In the genomic region with DNA sequence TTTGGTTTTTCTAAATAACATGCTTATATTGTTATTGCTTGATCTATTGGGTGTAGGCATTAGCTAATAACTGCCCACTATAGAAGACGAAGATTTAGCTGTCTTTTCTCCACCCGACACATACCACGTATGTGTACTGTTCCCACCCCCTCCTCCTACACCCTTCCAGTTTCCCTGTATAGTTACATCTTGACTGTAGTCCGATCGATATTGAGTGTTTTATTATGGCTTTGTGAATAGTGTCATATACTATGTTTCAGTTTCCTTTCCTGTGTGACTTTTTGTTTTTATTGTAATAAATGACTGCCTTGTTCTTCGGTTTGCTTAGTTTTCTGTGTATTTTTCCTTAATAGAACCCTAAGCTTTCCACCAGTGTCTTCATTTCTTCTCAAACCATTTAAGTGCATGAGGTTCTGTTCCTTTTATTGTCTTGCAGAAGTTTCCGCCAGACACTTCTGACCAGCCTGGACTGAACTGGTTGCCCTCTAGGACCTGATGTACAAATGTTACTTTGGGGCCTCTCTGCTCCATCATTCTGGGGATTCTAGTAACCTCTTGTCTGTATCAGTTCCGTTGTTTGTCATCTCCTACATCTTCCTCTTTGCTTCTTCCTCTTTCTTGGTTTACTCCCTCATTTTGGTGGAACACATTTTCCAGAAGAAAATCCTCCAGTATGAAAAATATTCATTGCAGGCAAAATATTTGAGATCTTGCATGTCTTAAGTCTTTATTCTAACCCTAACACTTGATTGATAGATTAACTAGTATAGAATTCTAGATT, we compare ENCODE assay signal across 1 cellular context.
A peak's percentile ranks its signal among the peaks of the same experiment; 100 is the strongest.
TF ChIP-seq lines count a peak whose summit lies in the region.

No MANE protein-coding gene starts in this region.

TF ChIP-seq in GM12878, 131 proteins besides CTCF, POLR2A, EP300 and RAD21 (continued from another document and continues in another):
- TF ChIP-seq, protein P1, sequence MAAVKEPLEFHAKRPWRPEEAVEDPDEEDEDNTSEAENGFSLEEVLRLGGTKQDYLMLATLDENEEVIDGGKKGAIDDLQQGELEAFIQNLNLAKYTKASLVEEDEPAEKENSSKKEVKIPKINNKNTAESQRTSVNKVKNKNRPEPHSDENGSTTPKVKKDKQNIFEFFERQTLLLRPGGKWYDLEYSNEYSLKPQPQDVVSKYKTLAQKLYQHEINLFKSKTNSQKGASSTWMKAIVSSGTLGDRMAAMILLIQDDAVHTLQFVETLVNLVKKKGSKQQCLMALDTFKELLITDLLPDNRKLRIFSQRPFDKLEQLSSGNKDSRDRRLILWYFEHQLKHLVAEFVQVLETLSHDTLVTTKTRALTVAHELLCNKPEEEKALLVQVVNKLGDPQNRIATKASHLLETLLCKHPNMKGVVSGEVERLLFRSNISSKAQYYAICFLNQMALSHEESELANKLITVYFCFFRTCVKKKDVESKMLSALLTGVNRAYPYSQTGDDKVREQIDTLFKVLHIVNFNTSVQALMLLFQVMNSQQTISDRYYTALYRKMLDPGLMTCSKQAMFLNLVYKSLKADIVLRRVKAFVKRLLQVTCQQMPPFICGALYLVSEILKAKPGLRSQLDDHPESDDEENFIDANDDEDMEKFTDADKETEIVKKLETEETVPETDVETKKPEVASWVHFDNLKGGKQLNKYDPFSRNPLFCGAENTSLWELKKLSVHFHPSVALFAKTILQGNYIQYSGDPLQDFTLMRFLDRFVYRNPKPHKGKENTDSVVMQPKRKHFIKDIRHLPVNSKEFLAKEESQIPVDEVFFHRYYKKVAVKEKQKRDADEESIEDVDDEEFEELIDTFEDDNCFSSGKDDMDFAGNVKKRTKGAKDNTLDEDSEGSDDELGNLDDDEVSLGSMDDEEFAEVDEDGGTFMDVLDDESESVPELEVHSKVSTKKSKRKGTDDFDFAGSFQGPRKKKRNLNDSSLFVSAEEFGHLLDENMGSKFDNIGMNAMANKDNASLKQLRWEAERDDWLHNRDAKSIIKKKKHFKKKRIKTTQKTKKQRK (IDR thresholded peaks at IDR 0.05; ENCODE audit: low read depth, low read length) = no peak
- TF ChIP-seq PAX5 (IDR thresholded peaks at IDR 0.05; ENCODE audit: borderline replicate concordance, low read depth, low read length) (no peak), KAT2A (conservative IDR thresholded peaks at IDR 0.05; ENCODE audit: control insufficient read depth, low read depth, low read length) (no peak), BACH1 (IDR thresholded peaks at IDR 0.05; ENCODE audit: borderline replicate concordance) (no peak), ZNF207 (IDR thresholded peaks at IDR 0.05; ENCODE audit: borderline replicate concordance) (no peak), SIX5 (IDR thresholded peaks at IDR 0.05; ENCODE audit: low read depth, low read length, severe bottlenecking) (no peak), GABPA (IDR thresholded peaks at IDR 0.05; ENCODE audit: low read depth) (0 out of 2 replicates have a peak, but pooled peaks have one; percentile 35), ZBED1 (IDR thresholded peaks at IDR 0.05; ENCODE audit: borderline replicate concordance) (0 out of 2 replicates have a peak, but pooled peaks have one; percentile 25), NFXL1 (IDR thresholded peaks at IDR 0.05; ENCODE audit: borderline replicate concordance) (no peak), EGR1 (IDR thresholded peaks at IDR 0.05; ENCODE audit: borderline replicate concordance in 1 of 2, low read depth in 2 of 2, low read length in 2 of 2) (no peak), HDAC2 (IDR thresholded peaks at IDR 0.05) (no peak), ETV6 (conservative IDR thresholded peaks at IDR 0.05 in 1 of 2, IDR thresholded peaks at IDR 0.05 in 1 of 2; ENCODE audit: borderline replicate concordance in 1 of 2, low read depth in 1 of 2) (peak in 1 of 2 experiments; percentile 79; a peak in 2 of 4 replicates), CREB1 (IDR thresholded peaks at IDR 0.05; ENCODE audit: low read depth) (no peak), MTA3 (IDR thresholded peaks at IDR 0.05; ENCODE audit: borderline replicate concordance, low read length) (no peak; the same call in 1 of the 2 replicates), CEBPB (IDR thresholded peaks at IDR 0.05; ENCODE audit: borderline replicate concordance in 1 of 2, low read depth in 2 of 2, low read length in 2 of 2) (no peak), SMARCA5 (IDR thresholded peaks at IDR 0.05) (no peak), HDAC6 (IDR thresholded peaks at IDR 0.05; ENCODE audit: unreplicated experiment) (no peak), PML (IDR thresholded peaks at IDR 0.05; ENCODE audit: low read length) (0 out of 2 replicates have a peak, but pooled peaks have one; percentile 42), RAD51 (IDR thresholded peaks at IDR 0.05) (no peak), GATAD2B (conservative IDR thresholded peaks at IDR 0.05; ENCODE audit: low read depth) (no peak), IKZF1 (conservative IDR thresholded peaks at IDR 0.05) (peak; percentile 66), CREM (IDR thresholded peaks at IDR 0.05; ENCODE audit: low read depth) (peak; percentile 59; the same call in 1 of the 2 replicates)
- TF ChIP-seq, protein P2, sequence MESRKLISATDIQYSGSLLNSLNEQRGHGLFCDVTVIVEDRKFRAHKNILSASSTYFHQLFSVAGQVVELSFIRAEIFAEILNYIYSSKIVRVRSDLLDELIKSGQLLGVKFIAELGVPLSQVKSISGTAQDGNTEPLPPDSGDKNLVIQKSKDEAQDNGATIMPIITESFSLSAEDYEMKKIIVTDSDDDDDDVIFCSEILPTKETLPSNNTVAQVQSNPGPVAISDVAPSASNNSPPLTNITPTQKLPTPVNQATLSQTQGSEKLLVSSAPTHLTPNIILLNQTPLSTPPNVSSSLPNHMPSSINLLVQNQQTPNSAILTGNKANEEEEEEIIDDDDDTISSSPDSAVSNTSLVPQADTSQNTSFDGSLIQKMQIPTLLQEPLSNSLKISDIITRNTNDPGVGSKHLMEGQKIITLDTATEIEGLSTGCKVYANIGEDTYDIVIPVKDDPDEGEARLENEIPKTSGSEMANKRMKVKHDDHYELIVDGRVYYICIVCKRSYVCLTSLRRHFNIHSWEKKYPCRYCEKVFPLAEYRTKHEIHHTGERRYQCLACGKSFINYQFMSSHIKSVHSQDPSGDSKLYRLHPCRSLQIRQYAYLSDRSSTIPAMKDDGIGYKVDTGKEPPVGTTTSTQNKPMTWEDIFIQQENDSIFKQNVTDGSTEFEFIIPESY (IDR thresholded peaks at IDR 0.05) = no peak
- TF ChIP-seq, protein P3, sequence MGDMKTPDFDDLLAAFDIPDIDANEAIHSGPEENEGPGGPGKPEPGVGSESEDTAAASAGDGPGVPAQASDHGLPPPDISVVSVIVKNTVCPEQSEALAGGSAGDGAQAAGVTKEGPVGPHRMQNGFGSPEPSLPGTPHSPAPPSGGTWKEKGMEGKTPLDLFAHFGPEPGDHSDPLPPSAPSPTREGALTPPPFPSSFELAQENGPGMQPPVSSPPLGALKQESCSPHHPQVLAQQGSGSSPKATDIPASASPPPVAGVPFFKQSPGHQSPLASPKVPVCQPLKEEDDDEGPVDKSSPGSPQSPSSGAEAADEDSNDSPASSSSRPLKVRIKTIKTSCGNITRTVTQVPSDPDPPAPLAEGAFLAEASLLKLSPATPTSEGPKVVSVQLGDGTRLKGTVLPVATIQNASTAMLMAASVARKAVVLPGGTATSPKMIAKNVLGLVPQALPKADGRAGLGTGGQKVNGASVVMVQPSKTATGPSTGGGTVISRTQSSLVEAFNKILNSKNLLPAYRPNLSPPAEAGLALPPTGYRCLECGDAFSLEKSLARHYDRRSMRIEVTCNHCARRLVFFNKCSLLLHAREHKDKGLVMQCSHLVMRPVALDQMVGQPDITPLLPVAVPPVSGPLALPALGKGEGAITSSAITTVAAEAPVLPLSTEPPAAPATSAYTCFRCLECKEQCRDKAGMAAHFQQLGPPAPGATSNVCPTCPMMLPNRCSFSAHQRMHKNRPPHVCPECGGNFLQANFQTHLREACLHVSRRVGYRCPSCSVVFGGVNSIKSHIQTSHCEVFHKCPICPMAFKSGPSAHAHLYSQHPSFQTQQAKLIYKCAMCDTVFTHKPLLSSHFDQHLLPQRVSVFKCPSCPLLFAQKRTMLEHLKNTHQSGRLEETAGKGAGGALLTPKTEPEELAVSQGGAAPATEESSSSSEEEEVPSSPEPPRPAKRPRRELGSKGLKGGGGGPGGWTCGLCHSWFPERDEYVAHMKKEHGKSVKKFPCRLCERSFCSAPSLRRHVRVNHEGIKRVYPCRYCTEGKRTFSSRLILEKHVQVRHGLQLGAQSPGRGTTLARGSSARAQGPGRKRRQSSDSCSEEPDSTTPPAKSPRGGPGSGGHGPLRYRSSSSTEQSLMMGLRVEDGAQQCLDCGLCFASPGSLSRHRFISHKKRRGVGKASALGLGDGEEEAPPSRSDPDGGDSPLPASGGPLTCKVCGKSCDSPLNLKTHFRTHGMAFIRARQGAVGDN (IDR thresholded peaks at IDR 0.05) = no peak
- TF ChIP-seq, protein P4, sequence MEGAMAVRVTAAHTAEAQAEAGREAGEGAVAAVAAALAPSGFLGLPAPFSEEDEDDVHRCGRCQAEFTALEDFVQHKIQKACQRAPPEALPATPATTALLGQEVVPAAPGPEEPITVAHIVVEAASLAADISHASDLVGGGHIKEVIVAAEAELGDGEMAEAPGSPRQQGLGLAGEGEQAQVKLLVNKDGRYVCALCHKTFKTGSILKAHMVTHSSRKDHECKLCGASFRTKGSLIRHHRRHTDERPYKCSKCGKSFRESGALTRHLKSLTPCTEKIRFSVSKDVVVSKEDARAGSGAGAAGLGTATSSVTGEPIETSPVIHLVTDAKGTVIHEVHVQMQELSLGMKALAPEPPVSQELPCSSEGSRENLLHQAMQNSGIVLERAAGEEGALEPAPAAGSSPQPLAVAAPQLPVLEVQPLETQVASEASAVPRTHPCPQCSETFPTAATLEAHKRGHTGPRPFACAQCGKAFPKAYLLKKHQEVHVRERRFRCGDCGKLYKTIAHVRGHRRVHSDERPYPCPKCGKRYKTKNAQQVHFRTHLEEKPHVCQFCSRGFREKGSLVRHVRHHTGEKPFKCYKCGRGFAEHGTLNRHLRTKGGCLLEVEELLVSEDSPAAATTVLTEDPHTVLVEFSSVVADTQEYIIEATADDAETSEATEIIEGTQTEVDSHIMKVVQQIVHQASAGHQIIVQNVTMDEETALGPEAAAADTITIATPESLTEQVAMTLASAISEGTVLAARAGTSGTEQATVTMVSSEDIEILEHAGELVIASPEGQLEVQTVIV (IDR thresholded peaks at IDR 0.05; ENCODE audit: borderline replicate concordance, partially characterized antibody) = no peak
- TF ChIP-seq, protein P5, sequence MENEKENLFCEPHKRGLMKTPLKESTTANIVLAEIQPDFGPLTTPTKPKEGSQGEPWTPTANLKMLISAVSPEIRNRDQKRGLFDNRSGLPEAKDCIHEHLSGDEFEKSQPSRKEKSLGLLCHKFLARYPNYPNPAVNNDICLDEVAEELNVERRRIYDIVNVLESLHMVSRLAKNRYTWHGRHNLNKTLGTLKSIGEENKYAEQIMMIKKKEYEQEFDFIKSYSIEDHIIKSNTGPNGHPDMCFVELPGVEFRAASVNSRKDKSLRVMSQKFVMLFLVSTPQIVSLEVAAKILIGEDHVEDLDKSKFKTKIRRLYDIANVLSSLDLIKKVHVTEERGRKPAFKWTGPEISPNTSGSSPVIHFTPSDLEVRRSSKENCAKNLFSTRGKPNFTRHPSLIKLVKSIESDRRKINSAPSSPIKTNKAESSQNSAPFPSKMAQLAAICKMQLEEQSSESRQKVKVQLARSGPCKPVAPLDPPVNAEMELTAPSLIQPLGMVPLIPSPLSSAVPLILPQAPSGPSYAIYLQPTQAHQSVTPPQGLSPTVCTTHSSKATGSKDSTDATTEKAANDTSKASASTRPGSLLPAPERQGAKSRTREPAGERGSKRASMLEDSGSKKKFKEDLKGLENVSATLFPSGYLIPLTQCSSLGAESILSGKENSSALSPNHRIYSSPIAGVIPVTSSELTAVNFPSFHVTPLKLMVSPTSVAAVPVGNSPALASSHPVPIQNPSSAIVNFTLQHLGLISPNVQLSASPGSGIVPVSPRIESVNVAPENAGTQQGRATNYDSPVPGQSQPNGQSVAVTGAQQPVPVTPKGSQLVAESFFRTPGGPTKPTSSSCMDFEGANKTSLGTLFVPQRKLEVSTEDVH (IDR thresholded peaks at IDR 0.05; ENCODE audit: low read depth, partially characterized antibody) = no peak
- TF ChIP-seq, protein P6, sequence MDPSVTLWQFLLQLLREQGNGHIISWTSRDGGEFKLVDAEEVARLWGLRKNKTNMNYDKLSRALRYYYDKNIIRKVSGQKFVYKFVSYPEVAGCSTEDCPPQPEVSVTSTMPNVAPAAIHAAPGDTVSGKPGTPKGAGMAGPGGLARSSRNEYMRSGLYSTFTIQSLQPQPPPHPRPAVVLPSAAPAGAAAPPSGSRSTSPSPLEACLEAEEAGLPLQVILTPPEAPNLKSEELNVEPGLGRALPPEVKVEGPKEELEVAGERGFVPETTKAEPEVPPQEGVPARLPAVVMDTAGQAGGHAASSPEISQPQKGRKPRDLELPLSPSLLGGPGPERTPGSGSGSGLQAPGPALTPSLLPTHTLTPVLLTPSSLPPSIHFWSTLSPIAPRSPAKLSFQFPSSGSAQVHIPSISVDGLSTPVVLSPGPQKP (IDR thresholded peaks at IDR 0.05; ENCODE audit: low read depth, low read length) = no peak
- TF ChIP-seq, protein P7, sequence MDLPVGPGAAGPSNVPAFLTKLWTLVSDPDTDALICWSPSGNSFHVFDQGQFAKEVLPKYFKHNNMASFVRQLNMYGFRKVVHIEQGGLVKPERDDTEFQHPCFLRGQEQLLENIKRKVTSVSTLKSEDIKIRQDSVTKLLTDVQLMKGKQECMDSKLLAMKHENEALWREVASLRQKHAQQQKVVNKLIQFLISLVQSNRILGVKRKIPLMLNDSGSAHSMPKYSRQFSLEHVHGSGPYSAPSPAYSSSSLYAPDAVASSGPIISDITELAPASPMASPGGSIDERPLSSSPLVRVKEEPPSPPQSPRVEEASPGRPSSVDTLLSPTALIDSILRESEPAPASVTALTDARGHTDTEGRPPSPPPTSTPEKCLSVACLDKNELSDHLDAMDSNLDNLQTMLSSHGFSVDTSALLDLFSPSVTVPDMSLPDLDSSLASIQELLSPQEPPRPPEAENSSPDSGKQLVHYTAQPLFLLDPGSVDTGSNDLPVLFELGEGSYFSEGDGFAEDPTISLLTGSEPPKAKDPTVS (IDR thresholded peaks at IDR 0.05; ENCODE audit: low read depth, low read length) = no peak
- TF ChIP-seq, protein P8, sequence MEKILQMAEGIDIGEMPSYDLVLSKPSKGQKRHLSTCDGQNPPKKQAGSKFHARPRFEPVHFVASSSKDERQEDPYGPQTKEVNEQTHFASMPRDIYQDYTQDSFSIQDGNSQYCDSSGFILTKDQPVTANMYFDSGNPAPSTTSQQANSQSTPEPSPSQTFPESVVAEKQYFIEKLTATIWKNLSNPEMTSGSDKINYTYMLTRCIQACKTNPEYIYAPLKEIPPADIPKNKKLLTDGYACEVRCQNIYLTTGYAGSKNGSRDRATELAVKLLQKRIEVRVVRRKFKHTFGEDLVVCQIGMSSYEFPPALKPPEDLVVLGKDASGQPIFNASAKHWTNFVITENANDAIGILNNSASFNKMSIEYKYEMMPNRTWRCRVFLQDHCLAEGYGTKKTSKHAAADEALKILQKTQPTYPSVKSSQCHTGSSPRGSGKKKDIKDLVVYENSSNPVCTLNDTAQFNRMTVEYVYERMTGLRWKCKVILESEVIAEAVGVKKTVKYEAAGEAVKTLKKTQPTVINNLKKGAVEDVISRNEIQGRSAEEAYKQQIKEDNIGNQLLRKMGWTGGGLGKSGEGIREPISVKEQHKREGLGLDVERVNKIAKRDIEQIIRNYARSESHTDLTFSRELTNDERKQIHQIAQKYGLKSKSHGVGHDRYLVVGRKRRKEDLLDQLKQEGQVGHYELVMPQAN (conservative IDR thresholded peaks at IDR 0.05) = no peak
- TF ChIP-seq, protein P9, sequence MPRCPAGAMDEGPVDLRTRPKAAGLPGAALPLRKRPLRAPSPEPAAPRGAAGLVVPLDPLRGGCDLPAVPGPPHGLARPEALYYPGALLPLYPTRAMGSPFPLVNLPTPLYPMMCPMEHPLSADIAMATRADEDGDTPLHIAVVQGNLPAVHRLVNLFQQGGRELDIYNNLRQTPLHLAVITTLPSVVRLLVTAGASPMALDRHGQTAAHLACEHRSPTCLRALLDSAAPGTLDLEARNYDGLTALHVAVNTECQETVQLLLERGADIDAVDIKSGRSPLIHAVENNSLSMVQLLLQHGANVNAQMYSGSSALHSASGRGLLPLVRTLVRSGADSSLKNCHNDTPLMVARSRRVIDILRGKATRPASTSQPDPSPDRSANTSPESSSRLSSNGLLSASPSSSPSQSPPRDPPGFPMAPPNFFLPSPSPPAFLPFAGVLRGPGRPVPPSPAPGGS (IDR thresholded peaks at IDR 0.05; ENCODE audit: borderline replicate concordance, insufficient read depth, low read depth, low read length, poor library complexity, severe bottlenecking) = peak; percentile 45
